In genomic region chr6:153947817-153948447, GRCh38 we compare ENCODE assay signal across 8 cellular contexts.
A peak's percentile ranks its signal among the peaks of the same experiment; 100 is the strongest.
DNase-seq lines count a peak whose midpoint lies in the region; ATAC-seq and TF ChIP-seq lines count a peak whose summit lies in the region.

No MANE protein-coding gene starts in this region.

- CTCF ChIA-PET in HEK293T (lab: Yijun Ruan, JAX) (interaction anchor here (0.9 to 1.4 kb wide), 6 partner anchors 9 to 165 kb away, joined by 3 to 4 read pairs (median 3); no protein-coding TSS in a partner anchor), T-cell (lab: Charles Lee) (no interaction called here)

- ATAC-seq in left cardiac atrium (peak; percentile 23 to 44), left ventricle myocardium superior (no peak), sciatic nerve (peak; percentile 45), T-cell (replicated peaks in 1 of 4) (no peak)

- DNase-seq in left cardiac atrium (no peak), left ventricle myocardium superior (no peak), HEK293T (ENCODE audit: extremely low spot score) (peak; percentile 63), RKO (ENCODE audit: low spot score) (peak; percentile 38), fibroblast of peridontal ligament (ENCODE audit: extremely low read depth) (peak; percentile 12), sciatic nerve (ENCODE audit: low spot score) (peak; percentile 55), T-cell (no peak)
- no peak for DNase-seq in activated naive CD4-positive, alpha-beta T cell treated with Interleukin-2 at 50 U/mL for 16 hours

- no peaks in the 10 kb centered on the region for H3K9me3 Mint-ChIP-seq in T-cell

- no peaks in the 10 kb centered on the region for H3K4me1 Mint-ChIP-seq in T-cell

- intact Hi-C loops in left cardiac atrium (cut with DNase I) (loop anchor here (5.0 to 10.0 kb wide), 3 partner anchors 713 to 916 kb away; no protein-coding TSS in a partner anchor), left ventricle myocardium superior (cut with micrococcal nuclease) (no loop called here), sciatic nerve (cut with DNase I) (no loop called here)

- H3K36me3 Mint-ChIP-seq in T-cell, result no peaks in the 10 kb centered on the region

- H3K27me3 Mint-ChIP-seq in T-cell, result peaks cover 0 to 5% of the 10 kb centered on the region in 2 donors

- no peak overlapping the region for H3K27ac Mint-ChIP-seq in T-cell

- POLR2A ChIA-PET in HEK293T (lab: Yijun Ruan, JAX) (no interaction called here), T-cell (lab: Charles Lee) (no interaction called here)

- no peak overlapping the region for H3K4me3 Mint-ChIP-seq in T-cell

TF ChIP-seq in HEK293T, 16 proteins besides CTCF, POLR2A, EP300 and RAD21:
- TF ChIP-seq HDGF (IDR thresholded peaks at IDR 0.05; ENCODE audit: borderline replicate concordance), result no peak
- no peak for TF ChIP-seq FOXK2 (IDR thresholded peaks at IDR 0.05)
- no peak for TF ChIP-seq CTBP1 (IDR thresholded peaks at IDR 0.05; ENCODE audit: borderline replicate concordance)
- no peak for TF ChIP-seq NFRKB (IDR thresholded peaks at IDR 0.05)
- TF ChIP-seq SP1 (IDR thresholded peaks at IDR 0.05), result no peak
- TF ChIP-seq ARNT (IDR thresholded peaks at IDR 0.05), result no peak
- no peak for TF ChIP-seq LEF1 (IDR thresholded peaks at IDR 0.05; ENCODE audit: borderline replicate concordance)
- no peak for TF ChIP-seq PKNOX1 (IDR thresholded peaks at IDR 0.05)
- TF ChIP-seq TARDBP (IDR thresholded peaks at IDR 0.05), result no peak
- no peak for TF ChIP-seq ZNF384 (IDR thresholded peaks at IDR 0.05)
- TF ChIP-seq ELF4 (IDR thresholded peaks at IDR 0.05), result no peak
- TF ChIP-seq FOXM1 (IDR thresholded peaks at IDR 0.05; ENCODE audit: borderline replicate concordance), result no peak
- TF ChIP-seq L3MBTL2 (conservative IDR thresholded peaks at IDR 0.05), result no peak
- TF ChIP-seq FOXA1 (IDR thresholded peaks at IDR 0.05), result no peak
- TF ChIP-seq SUZ12 (IDR thresholded peaks at IDR 0.05), result no peak
- TF ChIP-seq BHLHE40 (IDR thresholded peaks at IDR 0.05; ENCODE audit: borderline replicate concordance), result no peak
TF ChIP-seq in HEK293T: peak in this region for 0.

Comparison
In these comparisons a context has a peak if more than half of its experiments do, and no peak if none do; other contexts are left out.
1. ATAC-seq: peak in left cardiac atrium (2 of 2) and sciatic nerve (single experiment); none in left ventricle myocardium superior (single experiment) and T-cell (0 of 4).
2. intact Hi-C loops: an anchor here in left cardiac atrium (5.0 to 10.0 kb wide); none called in left ventricle myocardium superior and sciatic nerve.
3. DNase-seq: peak in HEK293T (single experiment), RKO (single experiment), fibroblast of peridontal ligament (single experiment) and sciatic nerve (single experiment); none in left cardiac atrium (single experiment), left ventricle myocardium superior (single experiment), activated naive CD4-positive, alpha-beta T cell treated with Interleukin-2 at 50 U/mL for 16 hours (single experiment) and T-cell (0 of 34).